In genomic region chr6:26659360-26660095, GRCh38 we compare ENCODE assay signal across 1 cellular context.
TF ChIP-seq lines count a peak whose summit lies in the region.

TSS of gene ZNF322 (minus strand) at chr6:26659746. CDS start at chr6:26638553, 21,193 bp downstream.

TF ChIP-seq in HepG2, 621 proteins besides CTCF, POLR2A, EP300 and RAD21 (continued from another document and continues in another):
- peak; percentile 49; the same call in 1 of the 2 replicates for TF ChIP-seq ZNF142 (CRISPR knock-in tag; IDR thresholded peaks at IDR 0.05)
- peak; percentile 43; the same call in 1 of the 2 replicates for TF ChIP-seq ZNF281 (CRISPR knock-in tag; IDR thresholded peaks at IDR 0.05; ENCODE audit: borderline replicate concordance)
- TF ChIP-seq TEF (CRISPR knock-in tag; IDR thresholded peaks at IDR 0.05): peak; percentile 18; the same call in 1 of the 2 replicates
- peak; percentile 81; the same call in 1 of the 2 replicates for TF ChIP-seq ZNF335 (CRISPR knock-in tag; IDR thresholded peaks at IDR 0.05)
- TF ChIP-seq ZNF782 (CRISPR knock-in tag; IDR thresholded peaks at IDR 0.05; ENCODE audit: borderline replicate concordance): 0 out of 2 replicates have a peak, but pooled peaks have one; percentile 4
- TF ChIP-seq SP2 (CRISPR knock-in tag; IDR thresholded peaks at IDR 0.05): peak; percentile 72
- TF ChIP-seq PBX3 (CRISPR knock-in tag; IDR thresholded peaks at IDR 0.05; ENCODE audit: borderline replicate concordance): 0 out of 2 replicates have a peak, but pooled peaks have one; percentile 31
- peak; percentile 65; the same call in 1 of the 2 replicates for TF ChIP-seq ZNF83 (CRISPR knock-in tag; IDR thresholded peaks at IDR 0.05; ENCODE audit: borderline replicate concordance)
- peak; percentile 85 for TF ChIP-seq KDM4B (CRISPR knock-in tag; IDR thresholded peaks at IDR 0.05)
- TF ChIP-seq ZNF691 (CRISPR knock-in tag; IDR thresholded peaks at IDR 0.05; ENCODE audit: borderline replicate concordance, low read depth): peak; percentile 73; the same call in 1 of the 2 replicates
- peak; percentile 91 for TF ChIP-seq ZNF687 (CRISPR knock-in tag; IDR thresholded peaks at IDR 0.05)
- peak; percentile 84 for TF ChIP-seq TFE3 (CRISPR knock-in tag; IDR thresholded peaks at IDR 0.05)
- TF ChIP-seq ZNF512B (CRISPR knock-in tag; IDR thresholded peaks at IDR 0.05; ENCODE audit: borderline replicate concordance): peak; percentile 82; the same call in 1 of the 2 replicates
- TF ChIP-seq POGZ (CRISPR knock-in tag; IDR thresholded peaks at IDR 0.05): peak; percentile 94
- TF ChIP-seq ZFY (CRISPR knock-in tag; IDR thresholded peaks at IDR 0.05): peak; percentile 98
- TF ChIP-seq KDM5B (CRISPR knock-in tag; IDR thresholded peaks at IDR 0.05; ENCODE audit: borderline replicate concordance): peak; percentile 79; the same call in 1 of the 2 replicates
- TF ChIP-seq BCL3 (CRISPR knock-in tag; IDR thresholded peaks at IDR 0.05): peak; percentile 39; the same call in 1 of the 2 replicates
- peak; percentile 71; the same call in 1 of the 2 replicates for TF ChIP-seq GTF2F1 (IDR thresholded peaks at IDR 0.05; ENCODE audit: low read length)
- TF ChIP-seq DRAP1 (CRISPR knock-in tag; IDR thresholded peaks at IDR 0.05): peak; percentile 39
- TF ChIP-seq STAG1 (CRISPR knock-in tag; IDR thresholded peaks at IDR 0.05): 0 out of 2 replicates have a peak, but pooled peaks have one; percentile 3
- TF ChIP-seq NFYC (CRISPR knock-in tag; IDR thresholded peaks at IDR 0.05): peak; percentile 83
- peak; percentile 78; the same call in 1 of the 2 replicates for TF ChIP-seq KLF12 (CRISPR knock-in tag; IDR thresholded peaks at IDR 0.05; ENCODE audit: borderline replicate concordance)
- TF ChIP-seq ZNF543 (CRISPR knock-in tag; IDR thresholded peaks at IDR 0.05): peak; percentile 68; the same call in 1 of the 2 replicates
- 0 out of 2 replicates have a peak, but pooled peaks have one; percentile 26 for TF ChIP-seq BCL6 (CRISPR knock-in tag; IDR thresholded peaks at IDR 0.05)
- TF ChIP-seq KAT8 (CRISPR knock-in tag; IDR thresholded peaks at IDR 0.05): peak; percentile 93
- TF ChIP-seq MXD4 (CRISPR knock-in tag; IDR thresholded peaks at IDR 0.05): peak; percentile 63; the same call in 1 of the 2 replicates
- peak; percentile 82 for TF ChIP-seq ZNF766 (CRISPR knock-in tag; IDR thresholded peaks at IDR 0.05; ENCODE audit: borderline replicate concordance)
- TF ChIP-seq ZNF256 (CRISPR knock-in tag; conservative IDR thresholded peaks at IDR 0.05): 0 out of 2 replicates have a peak, but pooled peaks have one; percentile 17
